In genomic region chr1:58779837-58780585, GRCh38 we compare ENCODE assay signal across 1 cellular context.
TF ChIP-seq lines count a peak whose summit lies in the region.

No MANE protein-coding gene starts in this region.

TF ChIP-seq in HEK293, 187 proteins besides CTCF, POLR2A, EP300 and RAD21 (continued from another document):
- TF ChIP-seq ZNF133 (tag by site-specific recombination; IDR thresholded peaks at IDR 0.05) (no peak), ZNF157 (tag by site-specific recombination; IDR thresholded peaks at IDR 0.05) (no peak), PATZ1 (tag by site-specific recombination; IDR thresholded peaks at IDR 0.05) (peak; percentile 75; the same call in 1 of the 2 replicates), HOXD13 (CRISPR knock-in tag; IDR thresholded peaks at IDR 0.05; ENCODE audit: borderline replicate concordance) (no peak), ZNF214 (tag by site-specific recombination; IDR thresholded peaks at IDR 0.05; ENCODE audit: borderline replicate concordance) (no peak), HOXC10 (CRISPR knock-in tag; IDR thresholded peaks at IDR 0.05) (0 out of 2 replicates have a peak, but pooled peaks have one; percentile 45), ZNF37A (tag by site-specific recombination; IDR thresholded peaks at IDR 0.05) (no peak), MEIS1 (CRISPR knock-in tag; IDR thresholded peaks at IDR 0.05; ENCODE audit: borderline replicate concordance) (no peak), KLF17 (tag by site-specific recombination; IDR thresholded peaks at IDR 0.05) (peak; percentile 94), ZNF398 (tag by site-specific recombination; IDR thresholded peaks at IDR 0.05) (no peak), SCRT2 (tag by site-specific recombination; IDR thresholded peaks at IDR 0.05) (peak; percentile 90), ZNF747 (tag by site-specific recombination; IDR thresholded peaks at IDR 0.05) (no peak), ZFP41 (tag by site-specific recombination; IDR thresholded peaks at IDR 0.05; ENCODE audit: borderline replicate concordance) (no peak), ZNF830 (tag by site-specific recombination; IDR thresholded peaks at IDR 0.05; ENCODE audit: low read depth) (no peak), ZNF433 (tag by site-specific recombination; IDR thresholded peaks at IDR 0.05; ENCODE audit: low read depth) (no peak), ZNF121 (tag by site-specific recombination; IDR thresholded peaks at IDR 0.05) (no peak), ZNF843 (tag by site-specific recombination; IDR thresholded peaks at IDR 0.05) (peak; percentile 96), AEBP2 (tag by site-specific recombination; IDR thresholded peaks at IDR 0.05; ENCODE audit: borderline replicate concordance) (no peak), PRDM6 (tag by site-specific recombination; IDR thresholded peaks at IDR 0.05) (peak; percentile 100), ZNF701 (tag by site-specific recombination; IDR thresholded peaks at IDR 0.05) (no peak), ZNF132 (tag by site-specific recombination; IDR thresholded peaks at IDR 0.05; ENCODE audit: borderline replicate concordance) (no peak), ZBTB20 (tag by site-specific recombination; IDR thresholded peaks at IDR 0.05) (peak; percentile 24; the same call in 1 of the 2 replicates), HOXA7 (CRISPR knock-in tag; IDR thresholded peaks at IDR 0.05; ENCODE audit: borderline replicate concordance) (no peak)
